In the genomic region with DNA sequence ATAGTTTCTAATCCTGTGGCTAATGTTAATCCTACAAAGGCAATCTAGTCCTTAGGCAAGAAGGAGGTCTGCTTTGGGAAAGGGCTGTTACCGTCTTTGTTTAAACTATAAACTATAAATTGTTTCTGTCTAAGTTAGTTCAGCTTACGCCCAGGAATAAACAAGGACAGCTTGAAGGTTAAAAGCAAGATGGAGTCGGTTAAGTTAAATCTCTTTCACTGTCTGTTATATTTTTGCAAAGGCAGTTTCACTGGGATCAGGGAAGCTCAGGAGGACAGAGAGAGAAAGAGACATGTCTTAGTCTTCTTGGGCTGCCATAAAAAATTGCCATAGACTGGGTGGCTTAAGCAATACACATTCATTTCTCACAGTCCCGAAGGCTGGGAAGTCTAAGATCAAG, we compare ENCODE assay signal across 20 cellular contexts. TPM values are rescaled to one million over a fixed set of nuclear protein-coding genes. Genes with fewer than 3 reads are reported as not detected.
A peak's percentile ranks its signal among the peaks of the same experiment; 100 is the strongest.
DNase-seq lines count a peak whose midpoint lies in the region; ATAC-seq and TF ChIP-seq lines count a peak whose summit lies in the region.
"Had no signal": no experiment of that assay in that cellular context is flagged by ENCODE, and none has a peak within 500 bp of the region (broad histone marks: within the 10 kb centered on the region; RNA-seq: fewer than 3 reads in every experiment).

No MANE protein-coding gene starts in this region.

- H3K18ac ChIP-seq in mesenchymal stem cell (ENCODE audit: low read depth in 1 of 2, low read length in 2 of 2): no peak overlapping the region

- no peaks in the 10 kb centered on the region for H3K27me3 ChIP-seq in GM23338 (ENCODE audit: insufficient read depth)
- peaks cover 13 to 18% of the 10 kb centered on the region in 2 experiments for H3K27me3 ChIP-seq in mesenchymal stem cell (ENCODE audit: control insufficient read depth in 1 of 2, insufficient read depth in 1 of 2, low read length in 2 of 2)

- no peak for TF ChIP-seq CTCF in GM23338 (conservative IDR thresholded peaks at IDR 0.05; ENCODE audit: low read depth in 2 of 2)
- TF ChIP-seq CTCF in VCaP (conservative IDR thresholded peaks at IDR 0.05): no peak

- H3K4ac ChIP-seq in mesenchymal stem cell (ENCODE audit: low read depth in 1 of 2, low read length in 2 of 2): peak overlapping the region in 1 of 2 experiments; percentile 20

- ATAC-seq in GM23338: no peak
- no peak for ATAC-seq in HG03196 (IDR thresholded peaks at IDR 0.05; ENCODE audit: unreplicated experiment)
- ATAC-seq in naive thymus-derived CD8-positive, alpha-beta T cell: no peak
- ATAC-seq in GM21526 (IDR thresholded peaks at IDR 0.05; ENCODE audit: low FRiP score, unreplicated experiment): no peak
- ATAC-seq: A549, HCT116 had no signal

- no peaks in the 10 kb centered on the region for H3F3A ChIP-seq in GM23338 (replicated peaks; ENCODE audit: low read depth)

- H2BK5ac ChIP-seq in mesenchymal stem cell (ENCODE audit: low read depth, low read length, poor library complexity, severe bottlenecking): no peak overlapping the region

- no peak overlapping the region for H3K14ac ChIP-seq in mesenchymal stem cell (ENCODE audit: low read length in 2 of 2)

- H3K4me3 ChIP-seq in GM23338 (no peak overlapping the region), mesenchymal stem cell (ENCODE audit: insufficient read depth in 1 of 2, low read depth in 1 of 2, low read length in 2 of 2) (no peak overlapping the region)
- H3K4me3 ChIP-seq: A549 had no signal

- no peak overlapping the region for H2AK5ac ChIP-seq in mesenchymal stem cell (ENCODE audit: low read length, severe bottlenecking)

- H3K79me2 ChIP-seq in GM23338 (replicated peaks; ENCODE audit: insufficient read depth): no peaks in the 10 kb centered on the region

- no peak overlapping the region for H4K8ac ChIP-seq in mesenchymal stem cell (ENCODE audit: low read length)

- no peaks in the 10 kb centered on the region for H3K79me1 ChIP-seq in mesenchymal stem cell (replicated peaks; ENCODE audit: low read length, poor library complexity, severe bottlenecking)

- no peak overlapping the region for H2BK120ac ChIP-seq in mesenchymal stem cell (ENCODE audit: low read depth, low read length)

- POLR2A ChIA-PET in naive thymus-derived CD8-positive, alpha-beta T cell (lab: Charles Lee): no interaction called here

- DNase-seq in GM23338 (ENCODE audit: low spot score) (no peak), MV-4-11 (lab: John Stamatoyannopoulos, UW) (peak; percentile 11), mesenchymal stem cell (peak; percentile 5)
- no peak for DNase-seq in naive thymus-derived CD8-positive, alpha-beta T cell
- DNase-seq: 8988T; ACHN; AML-193; C1 segment of cervical spinal cord; Calu3; CD4-positive, alpha-beta memory T cell; COR-L47; DMS53; DMS79 treated with DMSO at 0.1 percent for 48 hours; GF-D8; H9 had no signal

- peaks cover 2% of the 10 kb centered on the region; the same call in 2 of the 3 replicates for H3K4me1 Mint-ChIP-seq in GM23338
- no peaks in the 10 kb centered on the region for H3K4me1 Mint-ChIP-seq in naive thymus-derived CD8-positive, alpha-beta T cell
- H3K4me1 Mint-ChIP-seq: CD4-positive, alpha-beta memory T cell had no signal

- no peak overlapping the region for H3K27ac Mint-ChIP-seq in GM23338
- H3K27ac Mint-ChIP-seq in naive thymus-derived CD8-positive, alpha-beta T cell: no peak overlapping the region
- H3K27ac Mint-ChIP-seq: CD4-positive, alpha-beta memory T cell; H9 had no signal

- no peaks in the 10 kb centered on the region for H3K4me1 ChIP-seq in GM23338 (ENCODE audit: insufficient read depth)
- no peaks in the 10 kb centered on the region for H3K4me1 ChIP-seq in mesenchymal stem cell (ENCODE audit: control insufficient read depth, insufficient read depth, low read depth, low read length)
- H3K4me1 ChIP-seq: A549 had no signal

- no peaks in the 10 kb centered on the region for H3K9me3 Mint-ChIP-seq in GM23338
- H3K9me3 Mint-ChIP-seq in naive thymus-derived CD8-positive, alpha-beta T cell: no peaks in the 10 kb centered on the region
- H3K9me3 Mint-ChIP-seq: CD4-positive, alpha-beta memory T cell; H9 had no signal

- H2BK15ac ChIP-seq in mesenchymal stem cell (ENCODE audit: low read depth, poor library complexity, severe bottlenecking): no peak overlapping the region

- no peaks in the 10 kb centered on the region for H3K36me3 Mint-ChIP-seq in GM23338 (ENCODE audit: low read depth)
- H3K36me3 Mint-ChIP-seq in naive thymus-derived CD8-positive, alpha-beta T cell: no peaks in the 10 kb centered on the region
- H3K36me3 Mint-ChIP-seq: CD4-positive, alpha-beta memory T cell had no signal

- 81% methylated on average over 4 of the region's 4 CpGs for WGBS in mesenchymal stem cell

- H2BK12ac ChIP-seq in mesenchymal stem cell (ENCODE audit: low read length in 2 of 2): no peak overlapping the region

- no peaks in the 10 kb centered on the region for H3K9me3 ChIP-seq in mesenchymal stem cell (ENCODE audit: control insufficient read depth, low read length)
- H3K9me3 ChIP-seq: A549 had no signal

- H3K23ac ChIP-seq in mesenchymal stem cell (ENCODE audit: low read length in 2 of 2): no peak overlapping the region

- no peak overlapping the region for H3K4me2 ChIP-seq in GM23338
- no peak overlapping the region for H3K4me2 ChIP-seq in mesenchymal stem cell (ENCODE audit: low read length, poor library complexity, severe bottlenecking)
- H3K4me2 ChIP-seq: A549 had no signal

- H3K9me2 ChIP-seq in GM23338 (ENCODE audit: insufficient read depth): peaks cover 13% of the 10 kb centered on the region; the same call in 1 of the 2 replicates

- H3K27ac ChIP-seq in GM23338 (ENCODE audit: low read depth): no peak overlapping the region
- peak overlapping the region; percentile 77; the same call in 1 of the 2 replicates for H3K27ac ChIP-seq in VCaP
- H3K27ac ChIP-seq in mesenchymal stem cell (ENCODE audit: low read length, poor library complexity, severe bottlenecking): no peak overlapping the region
- H3K27ac ChIP-seq: A549 had no signal

- H4K91ac ChIP-seq in mesenchymal stem cell (ENCODE audit: low read length): no peak overlapping the region

- H3K36me3 ChIP-seq in GM23338 (ENCODE audit: insufficient read depth) (no peaks in the 10 kb centered on the region), mesenchymal stem cell (ENCODE audit: control insufficient read depth in 1 of 2, insufficient read depth in 2 of 2, low read depth in 1 of 2, low read length in 2 of 2) (no peaks in the 10 kb centered on the region)

- H2AFZ ChIP-seq in GM23338 (peak overlapping the region; percentile 69; the same call in 1 of the 2 replicates), mesenchymal stem cell (ENCODE audit: low read depth, low read length) (no peak overlapping the region)

- no peak overlapping the region for H3K9ac ChIP-seq in mesenchymal stem cell (ENCODE audit: low read length)

- H4K20me1 ChIP-seq in GM23338 (replicated peaks; ENCODE audit: insufficient read depth): no peaks in the 10 kb centered on the region

- no peak overlapping the region for H3K4me3 Mint-ChIP-seq in GM23338
- no peak overlapping the region for H3K4me3 Mint-ChIP-seq in naive thymus-derived CD8-positive, alpha-beta T cell
- H3K4me3 Mint-ChIP-seq: CD4-positive, alpha-beta memory T cell; H9 had no signal

- peaks cover 2% of the 10 kb centered on the region for H3K27me3 Mint-ChIP-seq in GM23338 (ENCODE audit: insufficient read depth, low read depth, poor library complexity)
- peaks cover 11 to 30% (median 21%) of the 10 kb centered on the region in 5 donors for H3K27me3 Mint-ChIP-seq in naive thymus-derived CD8-positive, alpha-beta T cell

TF ChIP-seq in GM23338, 12 proteins besides CTCF, POLR2A, EP300 and RAD21 (continues in another document):
- no peak for TF ChIP-seq ZNF114 (CRISPR knock-in tag; IDR thresholded peaks at IDR 0.05)
- TF ChIP-seq ZNF331 (CRISPR knock-in tag; IDR thresholded peaks at IDR 0.05; ENCODE audit: low read depth): no peak
- TF ChIP-seq EZH2phosphoT487 (IDR thresholded peaks at IDR 0.05; ENCODE audit: unreplicated experiment): no peak
- no peak for TF ChIP-seq NANOG (IDR thresholded peaks at IDR 0.05; ENCODE audit: borderline replicate concordance)
- TF ChIP-seq, protein P1, sequence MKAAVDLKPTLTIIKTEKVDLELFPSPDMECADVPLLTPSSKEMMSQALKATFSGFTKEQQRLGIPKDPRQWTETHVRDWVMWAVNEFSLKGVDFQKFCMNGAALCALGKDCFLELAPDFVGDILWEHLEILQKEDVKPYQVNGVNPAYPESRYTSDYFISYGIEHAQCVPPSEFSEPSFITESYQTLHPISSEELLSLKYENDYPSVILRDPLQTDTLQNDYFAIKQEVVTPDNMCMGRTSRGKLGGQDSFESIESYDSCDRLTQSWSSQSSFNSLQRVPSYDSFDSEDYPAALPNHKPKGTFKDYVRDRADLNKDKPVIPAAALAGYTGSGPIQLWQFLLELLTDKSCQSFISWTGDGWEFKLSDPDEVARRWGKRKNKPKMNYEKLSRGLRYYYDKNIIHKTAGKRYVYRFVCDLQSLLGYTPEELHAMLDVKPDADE (IDR thresholded peaks at IDR 0.05): no peak
- TF ChIP-seq JUNB (IDR thresholded peaks at IDR 0.05; ENCODE audit: unreplicated experiment): no peak
- TF ChIP-seq CREB1 (CRISPR knock-in tag; IDR thresholded peaks at IDR 0.05; ENCODE audit: low read depth): no peak

RNA-seq across cellular contexts. Expression of a gene that starts 27.6 kb away (rescaled TPM):
- 16.5 and 25.8 TPM in 2 replicates for total RNA-seq in GM23338 (2014; rRNA removed; shearing (Covaris generic))
- polyA plus RNA-seq in GM23338 (2016; fragmentation: Nextera tagmentation; extraction: Ambion mirVana): 5.7 and 7.4 TPM in 2 replicates
- polyA plus RNA-seq in mesenchymal stem cell (2013, experiment 1 of 2): 7.3 TPM
- polyA plus RNA-seq in mesenchymal stem cell (2013, experiment 2 of 2): 8.5 TPM
- 10 to 100 TPM; 14.9 to 17.8 TPM for total RNA-seq in naive thymus-derived CD8-positive, alpha-beta T cell
- polyA plus RNA-seq in naive thymus-derived CD8-positive, alpha-beta T cell: 1 to 10 TPM; 1.1 to 2.0 (median 1.9) TPM

Comparison
In these comparisons a context has a peak if more than half of its experiments do, and no peak if none do; other contexts are left out.
1. DNase-seq: peak in MV-4-11 (single experiment) and mesenchymal stem cell (single experiment); none in GM23338 (single experiment) and naive thymus-derived CD8-positive, alpha-beta T cell (0 of 10).